1 cellular context compared by ENCODE assay signal in the genomic region with DNA sequence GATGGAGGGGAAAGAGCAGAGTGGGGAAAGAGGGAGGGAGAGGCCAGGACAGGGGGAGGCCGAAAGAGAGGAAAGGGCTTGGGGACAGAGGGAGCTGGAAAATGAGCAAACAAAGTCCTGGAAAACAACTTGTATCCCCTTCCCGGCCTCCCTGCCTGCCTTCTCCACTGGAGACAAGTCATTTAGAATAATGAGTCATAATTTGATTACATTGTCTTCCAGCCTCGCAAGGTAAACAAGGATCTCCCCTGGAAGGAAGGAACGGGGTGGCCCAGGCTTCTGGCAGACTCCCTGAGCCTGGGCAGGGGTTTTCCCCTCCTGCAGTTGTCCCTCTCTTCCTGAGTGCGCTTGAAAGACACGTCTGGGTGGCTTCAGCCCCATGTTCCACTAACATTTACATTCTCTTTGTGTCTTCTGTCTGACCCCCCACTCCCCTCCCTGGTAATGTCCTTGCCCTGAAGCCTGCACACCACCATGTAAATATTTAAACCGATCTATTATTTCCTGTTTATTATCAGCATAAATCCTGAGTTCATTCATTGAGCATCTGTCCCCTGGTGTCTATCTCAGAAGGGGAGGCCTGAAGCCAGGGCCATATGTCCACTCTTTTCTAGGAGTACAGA.
TF ChIP-seq lines count a peak whose summit lies in the region.

No MANE protein-coding gene starts in this region.

TF ChIP-seq in HepG2, 621 proteins besides CTCF, POLR2A, EP300 and RAD21 (continued from another document and continues in another):
- TF ChIP-seq, protein P1, sequence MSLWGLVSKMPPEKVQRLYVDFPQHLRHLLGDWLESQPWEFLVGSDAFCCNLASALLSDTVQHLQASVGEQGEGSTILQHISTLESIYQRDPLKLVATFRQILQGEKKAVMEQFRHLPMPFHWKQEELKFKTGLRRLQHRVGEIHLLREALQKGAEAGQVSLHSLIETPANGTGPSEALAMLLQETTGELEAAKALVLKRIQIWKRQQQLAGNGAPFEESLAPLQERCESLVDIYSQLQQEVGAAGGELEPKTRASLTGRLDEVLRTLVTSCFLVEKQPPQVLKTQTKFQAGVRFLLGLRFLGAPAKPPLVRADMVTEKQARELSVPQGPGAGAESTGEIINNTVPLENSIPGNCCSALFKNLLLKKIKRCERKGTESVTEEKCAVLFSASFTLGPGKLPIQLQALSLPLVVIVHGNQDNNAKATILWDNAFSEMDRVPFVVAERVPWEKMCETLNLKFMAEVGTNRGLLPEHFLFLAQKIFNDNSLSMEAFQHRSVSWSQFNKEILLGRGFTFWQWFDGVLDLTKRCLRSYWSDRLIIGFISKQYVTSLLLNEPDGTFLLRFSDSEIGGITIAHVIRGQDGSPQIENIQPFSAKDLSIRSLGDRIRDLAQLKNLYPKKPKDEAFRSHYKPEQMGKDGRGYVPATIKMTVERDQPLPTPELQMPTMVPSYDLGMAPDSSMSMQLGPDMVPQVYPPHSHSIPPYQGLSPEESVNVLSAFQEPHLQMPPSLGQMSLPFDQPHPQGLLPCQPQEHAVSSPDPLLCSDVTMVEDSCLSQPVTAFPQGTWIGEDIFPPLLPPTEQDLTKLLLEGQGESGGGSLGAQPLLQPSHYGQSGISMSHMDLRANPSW (CRISPR knock-in tag; IDR thresholded peaks at IDR 0.05; ENCODE audit: borderline replicate concordance) = no peak
- TF ChIP-seq SOX5 (CRISPR knock-in tag; IDR thresholded peaks at IDR 0.05; ENCODE audit: borderline replicate concordance) (peak; percentile 76; the same call in 1 of the 2 replicates), JUND (CRISPR knock-in tag; IDR thresholded peaks at IDR 0.05) (peak; percentile 50; the same call in 1 of the 2 replicates), NAIF1 (CRISPR knock-in tag; IDR thresholded peaks at IDR 0.05; ENCODE audit: borderline replicate concordance) (0 out of 2 replicates have a peak, but pooled peaks have one; percentile 31), ZNF737 (CRISPR knock-in tag; IDR thresholded peaks at IDR 0.05; ENCODE audit: borderline replicate concordance) (no peak), RFX3 (CRISPR knock-in tag; IDR thresholded peaks at IDR 0.05) (no peak), FOXA1 (IDR thresholded peaks at IDR 0.05) (0 out of 2 replicates have a peak, but pooled peaks have one; percentile 27), FOXA1 (CRISPR knock-in tag; IDR thresholded peaks at IDR 0.05) (peak; percentile 57; the same call in 1 of the 2 replicates), DPF2 (CRISPR knock-in tag; IDR thresholded peaks at IDR 0.05; ENCODE audit: borderline replicate concordance, low read depth) (peak; percentile 56; the same call in 1 of the 2 replicates), MEIS1 (CRISPR knock-in tag; IDR thresholded peaks at IDR 0.05; ENCODE audit: borderline replicate concordance) (no peak), CAMTA2 (CRISPR knock-in tag; IDR thresholded peaks at IDR 0.05; ENCODE audit: borderline replicate concordance) (no peak), MTF2 (CRISPR knock-in tag; IDR thresholded peaks at IDR 0.05; ENCODE audit: borderline replicate concordance) (no peak), ISL2 (CRISPR knock-in tag; IDR thresholded peaks at IDR 0.05) (no peak), ZZZ3 (CRISPR knock-in tag; IDR thresholded peaks at IDR 0.05; ENCODE audit: borderline replicate concordance) (no peak), ETV5 (CRISPR knock-in tag; IDR thresholded peaks at IDR 0.05; ENCODE audit: borderline replicate concordance) (peak; percentile 72; the same call in 1 of the 2 replicates), LCORL (IDR thresholded peaks at IDR 0.05) (no peak), LCORL (CRISPR knock-in tag; IDR thresholded peaks at IDR 0.05) (peak; percentile 21; the same call in 1 of the 2 replicates), ZNF354B (CRISPR knock-in tag; IDR thresholded peaks at IDR 0.05) (no peak), ZNF563 (CRISPR knock-in tag; IDR thresholded peaks at IDR 0.05) (no peak), ARNT2 (CRISPR knock-in tag; IDR thresholded peaks at IDR 0.05; ENCODE audit: low read depth) (no peak), FOXA3 (CRISPR knock-in tag; IDR thresholded peaks at IDR 0.05) (peak; percentile 92), ZMAT3 (CRISPR knock-in tag; conservative IDR thresholded peaks at IDR 0.05) (0 out of 2 replicates have a peak, but pooled peaks have one; percentile 12), PITX1 (CRISPR knock-in tag; IDR thresholded peaks at IDR 0.05) (0 out of 2 replicates have a peak, but pooled peaks have one; percentile 22), IKZF1 (IDR thresholded peaks at IDR 0.05) (no peak), NFE2 (CRISPR knock-in tag; IDR thresholded peaks at IDR 0.05) (no peak), SSRP1 (CRISPR knock-in tag; IDR thresholded peaks at IDR 0.05) (no peak), IRF2 (CRISPR knock-in tag; IDR thresholded peaks at IDR 0.05) (peak; percentile 37; the same call in 1 of the 2 replicates), HNRNPK (IDR thresholded peaks at IDR 0.05; ENCODE audit: low read depth, low read length, poor library complexity, severe bottlenecking) (peak; percentile 29), FOXO1 (CRISPR knock-in tag; IDR thresholded peaks at IDR 0.05) (peak; percentile 23; the same call in 1 of the 2 replicates), ZNF12 (CRISPR knock-in tag; IDR thresholded peaks at IDR 0.05) (no peak)
- TF ChIP-seq, protein P2, sequence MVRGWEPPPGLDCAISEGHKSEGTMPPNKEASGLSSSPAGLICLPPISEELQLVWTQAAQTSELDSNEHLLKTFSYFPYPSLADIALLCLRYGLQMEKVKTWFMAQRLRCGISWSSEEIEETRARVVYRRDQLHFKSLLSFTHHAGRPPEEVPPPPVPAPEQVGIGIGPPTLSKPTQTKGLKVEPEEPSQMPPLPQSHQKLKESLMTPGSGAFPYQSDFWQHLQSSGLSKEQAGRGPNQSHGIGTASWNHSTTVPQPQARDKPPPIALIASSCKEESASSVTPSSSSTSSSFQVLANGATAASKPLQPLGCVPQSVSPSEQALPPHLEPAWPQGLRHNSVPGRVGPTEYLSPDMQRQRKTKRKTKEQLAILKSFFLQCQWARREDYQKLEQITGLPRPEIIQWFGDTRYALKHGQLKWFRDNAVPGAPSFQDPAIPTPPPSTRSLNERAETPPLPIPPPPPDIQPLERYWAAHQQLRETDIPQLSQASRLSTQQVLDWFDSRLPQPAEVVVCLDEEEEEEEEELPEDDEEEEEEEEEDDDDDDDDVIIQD (CRISPR knock-in tag; IDR thresholded peaks at IDR 0.05; ENCODE audit: low read depth) = no peak
- TF ChIP-seq, protein P3, sequence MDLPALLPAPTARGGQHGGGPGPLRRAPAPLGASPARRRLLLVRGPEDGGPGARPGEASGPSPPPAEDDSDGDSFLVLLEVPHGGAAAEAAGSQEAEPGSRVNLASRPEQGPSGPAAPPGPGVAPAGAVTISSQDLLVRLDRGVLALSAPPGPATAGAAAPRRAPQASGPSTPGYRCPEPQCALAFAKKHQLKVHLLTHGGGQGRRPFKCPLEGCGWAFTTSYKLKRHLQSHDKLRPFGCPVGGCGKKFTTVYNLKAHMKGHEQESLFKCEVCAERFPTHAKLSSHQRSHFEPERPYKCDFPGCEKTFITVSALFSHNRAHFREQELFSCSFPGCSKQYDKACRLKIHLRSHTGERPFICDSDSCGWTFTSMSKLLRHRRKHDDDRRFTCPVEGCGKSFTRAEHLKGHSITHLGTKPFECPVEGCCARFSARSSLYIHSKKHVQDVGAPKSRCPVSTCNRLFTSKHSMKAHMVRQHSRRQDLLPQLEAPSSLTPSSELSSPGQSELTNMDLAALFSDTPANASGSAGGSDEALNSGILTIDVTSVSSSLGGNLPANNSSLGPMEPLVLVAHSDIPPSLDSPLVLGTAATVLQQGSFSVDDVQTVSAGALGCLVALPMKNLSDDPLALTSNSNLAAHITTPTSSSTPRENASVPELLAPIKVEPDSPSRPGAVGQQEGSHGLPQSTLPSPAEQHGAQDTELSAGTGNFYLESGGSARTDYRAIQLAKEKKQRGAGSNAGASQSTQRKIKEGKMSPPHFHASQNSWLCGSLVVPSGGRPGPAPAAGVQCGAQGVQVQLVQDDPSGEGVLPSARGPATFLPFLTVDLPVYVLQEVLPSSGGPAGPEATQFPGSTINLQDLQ (CRISPR knock-in tag; IDR thresholded peaks at IDR 0.05) = no peak
- TF ChIP-seq, protein P4, sequence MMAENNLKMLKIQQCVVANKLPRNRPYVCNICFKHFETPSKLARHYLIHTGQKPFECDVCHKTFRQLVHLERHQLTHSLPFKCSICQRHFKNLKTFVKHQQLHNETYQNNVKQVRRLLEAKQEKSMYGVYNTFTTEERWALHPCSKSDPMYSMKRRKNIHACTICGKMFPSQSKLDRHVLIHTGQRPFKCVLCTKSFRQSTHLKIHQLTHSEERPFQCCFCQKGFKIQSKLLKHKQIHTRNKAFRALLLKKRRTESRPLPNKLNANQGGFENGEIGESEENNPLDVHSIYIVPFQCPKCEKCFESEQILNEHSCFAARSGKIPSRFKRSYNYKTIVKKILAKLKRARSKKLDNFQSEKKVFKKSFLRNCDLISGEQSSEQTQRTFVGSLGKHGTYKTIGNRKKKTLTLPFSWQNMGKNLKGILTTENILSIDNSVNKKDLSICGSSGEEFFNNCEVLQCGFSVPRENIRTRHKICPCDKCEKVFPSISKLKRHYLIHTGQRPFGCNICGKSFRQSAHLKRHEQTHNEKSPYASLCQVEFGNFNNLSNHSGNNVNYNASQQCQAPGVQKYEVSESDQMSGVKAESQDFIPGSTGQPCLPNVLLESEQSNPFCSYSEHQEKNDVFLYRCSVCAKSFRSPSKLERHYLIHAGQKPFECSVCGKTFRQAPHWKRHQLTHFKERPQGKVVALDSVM (CRISPR knock-in tag; IDR thresholded peaks at IDR 0.05) = peak; percentile 51; the same call in 1 of the 2 replicates
- TF ChIP-seq, protein P5, sequence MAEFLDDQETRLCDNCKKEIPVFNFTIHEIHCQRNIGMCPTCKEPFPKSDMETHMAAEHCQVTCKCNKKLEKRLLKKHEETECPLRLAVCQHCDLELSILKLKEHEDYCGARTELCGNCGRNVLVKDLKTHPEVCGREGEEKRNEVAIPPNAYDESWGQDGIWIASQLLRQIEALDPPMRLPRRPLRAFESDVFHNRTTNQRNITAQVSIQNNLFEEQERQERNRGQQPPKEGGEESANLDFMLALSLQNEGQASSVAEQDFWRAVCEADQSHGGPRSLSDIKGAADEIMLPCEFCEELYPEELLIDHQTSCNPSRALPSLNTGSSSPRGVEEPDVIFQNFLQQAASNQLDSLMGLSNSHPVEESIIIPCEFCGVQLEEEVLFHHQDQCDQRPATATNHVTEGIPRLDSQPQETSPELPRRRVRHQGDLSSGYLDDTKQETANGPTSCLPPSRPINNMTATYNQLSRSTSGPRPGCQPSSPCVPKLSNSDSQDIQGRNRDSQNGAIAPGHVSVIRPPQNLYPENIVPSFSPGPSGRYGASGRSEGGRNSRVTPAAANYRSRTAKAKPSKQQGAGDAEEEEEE (CRISPR knock-in tag; IDR thresholded peaks at IDR 0.05; ENCODE audit: borderline replicate concordance) = no peak
- TF ChIP-seq, protein P6, sequence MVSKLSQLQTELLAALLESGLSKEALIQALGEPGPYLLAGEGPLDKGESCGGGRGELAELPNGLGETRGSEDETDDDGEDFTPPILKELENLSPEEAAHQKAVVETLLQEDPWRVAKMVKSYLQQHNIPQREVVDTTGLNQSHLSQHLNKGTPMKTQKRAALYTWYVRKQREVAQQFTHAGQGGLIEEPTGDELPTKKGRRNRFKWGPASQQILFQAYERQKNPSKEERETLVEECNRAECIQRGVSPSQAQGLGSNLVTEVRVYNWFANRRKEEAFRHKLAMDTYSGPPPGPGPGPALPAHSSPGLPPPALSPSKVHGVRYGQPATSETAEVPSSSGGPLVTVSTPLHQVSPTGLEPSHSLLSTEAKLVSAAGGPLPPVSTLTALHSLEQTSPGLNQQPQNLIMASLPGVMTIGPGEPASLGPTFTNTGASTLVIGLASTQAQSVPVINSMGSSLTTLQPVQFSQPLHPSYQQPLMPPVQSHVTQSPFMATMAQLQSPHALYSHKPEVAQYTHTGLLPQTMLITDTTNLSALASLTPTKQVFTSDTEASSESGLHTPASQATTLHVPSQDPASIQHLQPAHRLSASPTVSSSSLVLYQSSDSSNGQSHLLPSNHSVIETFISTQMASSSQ (IDR thresholded peaks at IDR 0.05; ENCODE audit: low read depth) = 0 out of 2 replicates have a peak, but pooled peaks have one; percentile 7
- TF ChIP-seq, protein P6 (CRISPR knock-in tag; IDR thresholded peaks at IDR 0.05; ENCODE audit: borderline replicate concordance) = no peak
- TF ChIP-seq, protein P7, sequence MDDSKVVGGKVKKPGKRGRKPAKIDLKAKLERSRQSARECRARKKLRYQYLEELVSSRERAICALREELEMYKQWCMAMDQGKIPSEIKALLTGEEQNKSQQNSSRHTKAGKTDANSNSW (CRISPR knock-in tag; IDR thresholded peaks at IDR 0.05; ENCODE audit: borderline replicate concordance) = no peak
- TF ChIP-seq, protein P8, sequence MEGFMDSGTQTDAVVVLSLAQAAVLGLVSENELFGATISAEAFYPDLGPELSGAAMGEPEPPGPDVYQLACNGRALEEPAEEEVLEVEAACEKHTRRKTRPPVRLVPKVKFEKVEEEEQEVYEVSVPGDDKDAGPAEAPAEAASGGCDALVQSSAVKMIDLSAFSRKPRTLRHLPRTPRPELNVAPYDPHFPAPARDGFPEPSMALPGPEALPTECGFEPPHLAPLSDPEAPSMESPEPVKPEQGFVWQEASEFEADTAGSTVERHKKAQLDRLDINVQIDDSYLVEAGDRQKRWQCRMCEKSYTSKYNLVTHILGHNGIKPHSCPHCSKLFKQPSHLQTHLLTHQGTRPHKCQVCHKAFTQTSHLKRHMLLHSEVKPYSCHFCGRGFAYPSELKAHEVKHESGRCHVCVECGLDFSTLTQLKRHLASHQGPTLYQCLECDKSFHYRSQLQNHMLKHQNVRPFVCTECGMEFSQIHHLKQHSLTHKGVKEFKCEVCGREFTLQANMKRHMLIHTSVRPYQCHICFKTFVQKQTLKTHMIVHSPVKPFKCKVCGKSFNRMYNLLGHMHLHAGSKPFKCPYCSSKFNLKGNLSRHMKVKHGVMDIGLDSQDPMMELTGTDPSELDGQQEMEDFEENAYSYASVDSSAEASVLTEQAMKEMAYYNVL (CRISPR knock-in tag; IDR thresholded peaks at IDR 0.05; ENCODE audit: borderline replicate concordance) = peak; percentile 66; the same call in 1 of the 2 replicates
